10 cellular contexts compared by ENCODE assay signal in genomic region chr1:9700340-9700739, GRCh38. TPM values are rescaled to one million over a fixed set of nuclear protein-coding genes. Genes with fewer than 3 reads are reported as not detected.
DNase-seq lines count a peak whose midpoint lies in the region; TF ChIP-seq lines count a peak whose summit lies in the region.
"Had no signal": no experiment of that assay in that cellular context is flagged by ENCODE, and none has a peak within 500 bp of the region (broad histone marks: within the 10 kb centered on the region; RNA-seq: fewer than 3 reads in every experiment).

No MANE protein-coding gene starts in this region.

- peak overlapping the region; percentile 80 for H3K4me3 Mint-ChIP-seq in HFFc6
- no peak overlapping the region for H3K4me3 Mint-ChIP-seq in activated T-helper 1 cell treated with anti-CD3 and anti-CD28 coated beads, Interleukin-12 subunit alpha, Interleukin-12 subunit beta, Interleukin-2, Interleukin-4 antibody, amounts not matched to agents 30 ng/mL and 10 ng/mL and 1 ng/mL, durations not matched to agents 14 hours and 24 hours and 36 hours

- TF ChIP-seq CTCF in HFFc6 (IDR thresholded peaks at IDR 0.05) (0 out of 2 replicates have a peak, but pooled peaks have one; percentile 12), GM10248 (IDR thresholded peaks at IDR 0.05; ENCODE audit: control extremely low read depth, extremely low read depth, low read depth, missing control alignments) (no peak)

- peak; percentile 90 for DNase-seq in HFFc6
- no peak for DNase-seq in activated T-helper 1 cell treated with anti-CD3 and anti-CD28 coated beads, Interleukin-12 subunit alpha, Interleukin-12 subunit beta, Interleukin-2, Interleukin-4 antibody, amounts not matched to agents 30 ng/mL and 10 ng/mL and 1 ng/mL, durations not matched to agents 14 hours and 24 hours and 36 hours (ENCODE audit: low spot score)
- DNase-seq in glomerular visceral epithelial cell (ENCODE audit: extremely low spot score) = peak; percentile 93
- no peak for DNase-seq in stimulated activated CD4-positive, alpha-beta T cell treated with anti-CD3 and anti-CD28 coated beads, Interleukin-4, amount 100 ng/mL, for 4 hours
- no peak for DNase-seq in C1 segment of cervical spinal cord (lab: John Stamatoyannopoulos, UW)
- DNase-seq in HuH-7.5 (ENCODE audit: low spot score) = no peak
- DNase-seq in GM10248 (ENCODE audit: extremely low spot score) = no peak
- DNase-seq: activated effector memory CD4-positive, alpha-beta T cell treated with anti-CD3 and anti-CD28 coated beads, Interleukin-2, amount 50 U/mL, for 16 hours had no signal

- H3K4me1 ChIP-seq in ACC112 (ENCODE audit: control insufficient read depth, insufficient read depth, low read length, unreplicated experiment) = peaks cover 14% of the 10 kb centered on the region

- peak overlapping the region; percentile 59 for H3K27ac ChIP-seq in ACC112 (ENCODE audit: low read depth, low read length)
- H3K27ac ChIP-seq: C4-2B had no signal

- POLR2A ChIA-PET in GM10248 (lab: Yijun Ruan, JAX) = no interaction called here

- no peaks in the 10 kb centered on the region; the same call in 1 of the 2 replicates for H3K27me3 Mint-ChIP-seq in HFFc6 (ENCODE audit: insufficient read depth)
- H3K27me3 Mint-ChIP-seq in activated T-helper 1 cell treated with anti-CD3 and anti-CD28 coated beads, Interleukin-12 subunit alpha, Interleukin-12 subunit beta, Interleukin-2, Interleukin-4 antibody, amounts not matched to agents 30 ng/mL and 10 ng/mL and 1 ng/mL, durations not matched to agents 14 hours and 24 hours and 36 hours (ENCODE audit: insufficient read depth) = no peaks in the 10 kb centered on the region

- no peaks in the 10 kb centered on the region for H3K79me2 ChIP-seq in ACC112 (ENCODE audit: control insufficient read depth, insufficient read depth, low read length, unreplicated experiment)

- H2AFZ ChIP-seq in ACC112 (ENCODE audit: low read length, unreplicated experiment) = peak overlapping the region; percentile 46

- H3K4me3 ChIP-seq in ACC112 (ENCODE audit: low read depth, low read length) = no peak overlapping the region

- no peaks in the 10 kb centered on the region; the same call in 1 of the 2 replicates for H3K9me3 Mint-ChIP-seq in HFFc6
- H3K9me3 Mint-ChIP-seq in activated T-helper 1 cell treated with anti-CD3 and anti-CD28 coated beads, Interleukin-12 subunit alpha, Interleukin-12 subunit beta, Interleukin-2, Interleukin-4 antibody, amounts not matched to agents 30 ng/mL and 10 ng/mL and 1 ng/mL, durations not matched to agents 14 hours and 24 hours and 36 hours = no peaks in the 10 kb centered on the region

- CTCF ChIA-PET in GM10248 (lab: Yijun Ruan, JAX) = no interaction called here

- H3K36me3 Mint-ChIP-seq in HFFc6 (ENCODE audit: low read depth) = peaks cover 9% of the 10 kb centered on the region
- peaks cover 41% of the 10 kb centered on the region for H3K36me3 Mint-ChIP-seq in activated T-helper 1 cell treated with anti-CD3 and anti-CD28 coated beads, Interleukin-12 subunit alpha, Interleukin-12 subunit beta, Interleukin-2, Interleukin-4 antibody, amounts not matched to agents 30 ng/mL and 10 ng/mL and 1 ng/mL, durations not matched to agents 14 hours and 24 hours and 36 hours (ENCODE audit: low read depth)

- no peaks in the 10 kb centered on the region for H3K27me3 ChIP-seq in ACC112 (ENCODE audit: insufficient read depth, low read length)

- peaks cover 7% of the 10 kb centered on the region; the same call in 1 of the 2 replicates for H3K36me3 ChIP-seq in ACC112 (ENCODE audit: insufficient read depth, low read length)

- H3K27ac Mint-ChIP-seq in HFFc6 = peak overlapping the region; percentile 96
- peak overlapping the region; percentile 48 for H3K27ac Mint-ChIP-seq in activated T-helper 1 cell treated with anti-CD3 and anti-CD28 coated beads, Interleukin-12 subunit alpha, Interleukin-12 subunit beta, Interleukin-2, Interleukin-4 antibody, amounts not matched to agents 30 ng/mL and 10 ng/mL and 1 ng/mL, durations not matched to agents 14 hours and 24 hours and 36 hours

- H3K4me1 Mint-ChIP-seq in HFFc6 (ENCODE audit: low read depth) = peaks cover 55% of the 10 kb centered on the region
- peaks cover 48% of the 10 kb centered on the region for H3K4me1 Mint-ChIP-seq in activated T-helper 1 cell treated with anti-CD3 and anti-CD28 coated beads, Interleukin-12 subunit alpha, Interleukin-12 subunit beta, Interleukin-2, Interleukin-4 antibody, amounts not matched to agents 30 ng/mL and 10 ng/mL and 1 ng/mL, durations not matched to agents 14 hours and 24 hours and 36 hours (ENCODE audit: low read depth)

- intact Hi-C loops in activated T-helper 1 cell treated with anti-CD3 and anti-CD28 coated beads, Interleukin-12 subunit alpha, Interleukin-12 subunit beta, Interleukin-2, Interleukin-4 antibody, amounts not matched to agents 30 ng/mL and 10 ng/mL and 1 ng/mL, durations not matched to agents 14 hours and 24 hours and 36 hours (cut with micrococcal nuclease) = no loop called here

RNA-seq across cellular contexts. Expression of gene PIK3CD, which starts 48.8 kb away (rescaled TPM):
- total RNA-seq in HFFc6 (2021; fragmentation: NEBNext Ultra II Directional; extraction: Animal tissue kit (Norgen Biotek cat#: 25700)) = 10 to 100 TPM in 2 of 6 experiments, 1 to 10 TPM in 4; 7.3 to 14.6 (median 9.2) TPM
- 287 and 291 TPM in 2 replicates for total RNA-seq in activated T-helper 1 cell treated with anti-CD3 and anti-CD28 coated beads, Interleukin-12 subunit alpha, Interleukin-12 subunit beta, Interleukin-2, Interleukin-4 antibody, amounts not matched to agents 30 ng/mL and 10 ng/mL and 1 ng/mL, durations not matched to agents 14 hours and 24 hours and 36 hours

Comparison
In these comparisons a context has a peak if more than half of its experiments do, and no peak if none do; other contexts are left out.
1. DNase-seq: peak in HFFc6 (single experiment) and glomerular visceral epithelial cell (single experiment); none in activated T-helper 1 cell treated with anti-CD3 and anti-CD28 coated beads, Interleukin-12 subunit alpha, Interleukin-12 subunit beta, Interleukin-2, Interleukin-4 antibody, amounts not matched to agents 30 ng/mL and 10 ng/mL and 1 ng/mL, durations not matched to agents 14 hours and 24 hours and 36 hours (single experiment), stimulated activated CD4-positive, alpha-beta T cell treated with anti-CD3 and anti-CD28 coated beads, Interleukin-4, amount 100 ng/mL, for 4 hours (0 of 2), C1 segment of cervical spinal cord (0 of 14), HuH-7.5 (single experiment) and GM10248 (single experiment).
2. RNA of gene PIK3CD, which starts 48.8 kb away (total RNA-seq): 287 to 291 TPM in activated T-helper 1 cell treated with anti-CD3 and anti-CD28 coated beads, Interleukin-12 subunit alpha, Interleukin-12 subunit beta, Interleukin-2, Interleukin-4 antibody, amounts not matched to agents 30 ng/mL and 10 ng/mL and 1 ng/mL, durations not matched to agents 14 hours and 24 hours and 36 hours; 7.3 to 14.6 TPM in HFFc6; every median in the first group is over 10 times any median in the second.